In genomic region chr17:62101519-62101918, GRCh38 we compare ENCODE assay signal across 1 cellular context.
TF ChIP-seq lines count a peak whose summit lies in the region.

No MANE protein-coding gene starts in this region.

TF ChIP-seq in HepG2, 621 proteins besides CTCF, POLR2A, EP300 and RAD21 (continued from another document and continues in another):
- no peak for TF ChIP-seq CSRNP1 (CRISPR knock-in tag; IDR thresholded peaks at IDR 0.05)
- no peak for TF ChIP-seq ZSCAN20 (CRISPR knock-in tag; IDR thresholded peaks at IDR 0.05; ENCODE audit: borderline replicate concordance)
- TF ChIP-seq ZBTB20 (CRISPR knock-in tag; IDR thresholded peaks at IDR 0.05; ENCODE audit: borderline replicate concordance, low read depth): no peak
- no peak for TF ChIP-seq ZBTB33 (CRISPR knock-in tag; IDR thresholded peaks at IDR 0.05)
- no peak for TF ChIP-seq ZBTB40 (IDR thresholded peaks at IDR 0.05)
- no peak for TF ChIP-seq ZBTB40 (CRISPR knock-in tag; IDR thresholded peaks at IDR 0.05)
- TF ChIP-seq ARNT2 (CRISPR knock-in tag; IDR thresholded peaks at IDR 0.05; ENCODE audit: low read depth): no peak
- no peak for TF ChIP-seq NFYC (CRISPR knock-in tag; IDR thresholded peaks at IDR 0.05)
- no peak for TF ChIP-seq ZNF879 (CRISPR knock-in tag; IDR thresholded peaks at IDR 0.05)
- 0 out of 2 replicates have a peak, but pooled peaks have one; percentile 30 for TF ChIP-seq ZNF503 (CRISPR knock-in tag; IDR thresholded peaks at IDR 0.05)
- TF ChIP-seq SETDB1 (CRISPR knock-in tag; IDR thresholded peaks at IDR 0.05; ENCODE audit: borderline replicate concordance): no peak
- 0 out of 2 replicates have a peak, but pooled peaks have one; percentile 36 for TF ChIP-seq FOXJ3 (CRISPR knock-in tag; IDR thresholded peaks at IDR 0.05; ENCODE audit: borderline replicate concordance)
- TF ChIP-seq ZMYM2 (CRISPR knock-in tag; IDR thresholded peaks at IDR 0.05): no peak
- no peak for TF ChIP-seq ZBTB4 (CRISPR knock-in tag; IDR thresholded peaks at IDR 0.05; ENCODE audit: borderline replicate concordance)
- TF ChIP-seq ARID3A (IDR thresholded peaks at IDR 0.05; ENCODE audit: low read depth, low read length): peak; percentile 29; the same call in 1 of the 2 replicates
- TF ChIP-seq ZNF766 (CRISPR knock-in tag; IDR thresholded peaks at IDR 0.05; ENCODE audit: borderline replicate concordance): no peak
- no peak for TF ChIP-seq MXD3 (CRISPR knock-in tag; IDR thresholded peaks at IDR 0.05)
- TF ChIP-seq ZUFSP (CRISPR knock-in tag; IDR thresholded peaks at IDR 0.05; ENCODE audit: borderline replicate concordance): no peak
- 0 out of 2 replicates have a peak, but pooled peaks have one; percentile 29 for TF ChIP-seq HNF1B (CRISPR knock-in tag; IDR thresholded peaks at IDR 0.05)
- TF ChIP-seq ZFYVE20 (CRISPR knock-in tag; IDR thresholded peaks at IDR 0.05; ENCODE audit: borderline replicate concordance, low read depth): no peak
- TF ChIP-seq RAD51 (IDR thresholded peaks at IDR 0.05; ENCODE audit: borderline replicate concordance): no peak
